2 cellular contexts compared by ENCODE assay signal in the genomic region with DNA sequence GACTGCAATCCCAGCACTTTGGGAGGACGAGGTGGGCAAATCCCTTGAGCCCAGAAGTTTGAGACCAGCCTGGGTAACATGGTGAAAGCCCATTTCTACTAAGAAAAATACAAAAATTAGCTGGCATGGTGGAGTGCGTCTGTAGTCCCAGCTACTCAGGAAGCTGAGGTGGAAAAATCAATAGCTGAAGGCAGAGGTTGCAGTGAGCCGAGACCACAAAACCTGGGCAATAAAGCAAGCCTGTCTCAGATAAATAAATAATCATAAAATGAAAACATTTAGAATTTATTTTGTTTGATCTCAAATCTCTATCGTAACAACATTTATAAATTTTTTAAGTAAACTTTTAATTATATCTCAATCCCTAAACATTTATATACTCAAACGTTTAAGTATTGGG.
TF ChIP-seq lines count a peak whose summit lies in the region.

No MANE protein-coding gene starts in this region.

TF ChIP-seq in WTC11, 78 proteins besides CTCF, POLR2A, EP300 and RAD21 (continued from another document):
- no peak for TF ChIP-seq ZSCAN18 (CRISPR knock-in tag; IDR thresholded peaks at IDR 0.05)
- no peak for TF ChIP-seq ZBTB43 (CRISPR knock-in tag; IDR thresholded peaks at IDR 0.05)
- TF ChIP-seq, protein P1, sequence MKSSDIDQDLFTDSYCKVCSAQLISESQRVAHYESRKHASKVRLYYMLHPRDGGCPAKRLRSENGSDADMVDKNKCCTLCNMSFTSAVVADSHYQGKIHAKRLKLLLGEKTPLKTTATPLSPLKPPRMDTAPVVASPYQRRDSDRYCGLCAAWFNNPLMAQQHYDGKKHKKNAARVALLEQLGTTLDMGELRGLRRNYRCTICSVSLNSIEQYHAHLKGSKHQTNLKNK (CRISPR knock-in tag; IDR thresholded peaks at IDR 0.05) = no peak
- TF ChIP-seq RORB (CRISPR knock-in tag; IDR thresholded peaks at IDR 0.05) = no peak
- TF ChIP-seq JAZF1 (CRISPR knock-in tag; IDR thresholded peaks at IDR 0.05) = no peak
- no peak for TF ChIP-seq GABPB1 (CRISPR knock-in tag; IDR thresholded peaks at IDR 0.05)
- no peak for TF ChIP-seq MYBL2 (CRISPR knock-in tag; IDR thresholded peaks at IDR 0.05)
- TF ChIP-seq, protein P2, sequence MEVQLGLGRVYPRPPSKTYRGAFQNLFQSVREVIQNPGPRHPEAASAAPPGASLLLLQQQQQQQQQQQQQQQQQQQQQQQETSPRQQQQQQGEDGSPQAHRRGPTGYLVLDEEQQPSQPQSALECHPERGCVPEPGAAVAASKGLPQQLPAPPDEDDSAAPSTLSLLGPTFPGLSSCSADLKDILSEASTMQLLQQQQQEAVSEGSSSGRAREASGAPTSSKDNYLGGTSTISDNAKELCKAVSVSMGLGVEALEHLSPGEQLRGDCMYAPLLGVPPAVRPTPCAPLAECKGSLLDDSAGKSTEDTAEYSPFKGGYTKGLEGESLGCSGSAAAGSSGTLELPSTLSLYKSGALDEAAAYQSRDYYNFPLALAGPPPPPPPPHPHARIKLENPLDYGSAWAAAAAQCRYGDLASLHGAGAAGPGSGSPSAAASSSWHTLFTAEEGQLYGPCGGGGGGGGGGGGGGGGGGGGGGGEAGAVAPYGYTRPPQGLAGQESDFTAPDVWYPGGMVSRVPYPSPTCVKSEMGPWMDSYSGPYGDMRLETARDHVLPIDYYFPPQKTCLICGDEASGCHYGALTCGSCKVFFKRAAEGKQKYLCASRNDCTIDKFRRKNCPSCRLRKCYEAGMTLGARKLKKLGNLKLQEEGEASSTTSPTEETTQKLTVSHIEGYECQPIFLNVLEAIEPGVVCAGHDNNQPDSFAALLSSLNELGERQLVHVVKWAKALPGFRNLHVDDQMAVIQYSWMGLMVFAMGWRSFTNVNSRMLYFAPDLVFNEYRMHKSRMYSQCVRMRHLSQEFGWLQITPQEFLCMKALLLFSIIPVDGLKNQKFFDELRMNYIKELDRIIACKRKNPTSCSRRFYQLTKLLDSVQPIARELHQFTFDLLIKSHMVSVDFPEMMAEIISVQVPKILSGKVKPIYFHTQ (CRISPR knock-in tag; IDR thresholded peaks at IDR 0.05) = no peak

TF ChIP-seq in HepG2, 621 proteins besides CTCF, POLR2A, EP300 and RAD21 (continued from another document):
- TF ChIP-seq PRDM4 (CRISPR knock-in tag; IDR thresholded peaks at IDR 0.05; ENCODE audit: borderline replicate concordance) (no peak), ETV5 (CRISPR knock-in tag; IDR thresholded peaks at IDR 0.05; ENCODE audit: borderline replicate concordance) (peak; percentile 51; the same call in 1 of the 2 replicates), AHDC1 (CRISPR knock-in tag; IDR thresholded peaks at IDR 0.05; ENCODE audit: borderline replicate concordance) (peak; percentile 36; the same call in 1 of the 2 replicates), LCORL (IDR thresholded peaks at IDR 0.05) (no peak), LCORL (CRISPR knock-in tag; IDR thresholded peaks at IDR 0.05) (0 out of 2 replicates have a peak, but pooled peaks have one; percentile 28), SNRNP70 (IDR thresholded peaks at IDR 0.05; ENCODE audit: low read depth, low read length) (no peak), GABPA (IDR thresholded peaks at IDR 0.05; ENCODE audit: low read depth, low read length) (no peak), GABPA (CRISPR knock-in tag; IDR thresholded peaks at IDR 0.05; ENCODE audit: low read depth) (no peak), ZNF383 (CRISPR knock-in tag; IDR thresholded peaks at IDR 0.05; ENCODE audit: borderline replicate concordance) (no peak), ZNF773 (CRISPR knock-in tag; IDR thresholded peaks at IDR 0.05; ENCODE audit: borderline replicate concordance) (no peak), SIN3A (IDR thresholded peaks at IDR 0.05; ENCODE audit: borderline replicate concordance, low read depth, low read length) (no peak), BCL6 (CRISPR knock-in tag; IDR thresholded peaks at IDR 0.05) (peak; percentile 76)
- TF ChIP-seq, protein P3, sequence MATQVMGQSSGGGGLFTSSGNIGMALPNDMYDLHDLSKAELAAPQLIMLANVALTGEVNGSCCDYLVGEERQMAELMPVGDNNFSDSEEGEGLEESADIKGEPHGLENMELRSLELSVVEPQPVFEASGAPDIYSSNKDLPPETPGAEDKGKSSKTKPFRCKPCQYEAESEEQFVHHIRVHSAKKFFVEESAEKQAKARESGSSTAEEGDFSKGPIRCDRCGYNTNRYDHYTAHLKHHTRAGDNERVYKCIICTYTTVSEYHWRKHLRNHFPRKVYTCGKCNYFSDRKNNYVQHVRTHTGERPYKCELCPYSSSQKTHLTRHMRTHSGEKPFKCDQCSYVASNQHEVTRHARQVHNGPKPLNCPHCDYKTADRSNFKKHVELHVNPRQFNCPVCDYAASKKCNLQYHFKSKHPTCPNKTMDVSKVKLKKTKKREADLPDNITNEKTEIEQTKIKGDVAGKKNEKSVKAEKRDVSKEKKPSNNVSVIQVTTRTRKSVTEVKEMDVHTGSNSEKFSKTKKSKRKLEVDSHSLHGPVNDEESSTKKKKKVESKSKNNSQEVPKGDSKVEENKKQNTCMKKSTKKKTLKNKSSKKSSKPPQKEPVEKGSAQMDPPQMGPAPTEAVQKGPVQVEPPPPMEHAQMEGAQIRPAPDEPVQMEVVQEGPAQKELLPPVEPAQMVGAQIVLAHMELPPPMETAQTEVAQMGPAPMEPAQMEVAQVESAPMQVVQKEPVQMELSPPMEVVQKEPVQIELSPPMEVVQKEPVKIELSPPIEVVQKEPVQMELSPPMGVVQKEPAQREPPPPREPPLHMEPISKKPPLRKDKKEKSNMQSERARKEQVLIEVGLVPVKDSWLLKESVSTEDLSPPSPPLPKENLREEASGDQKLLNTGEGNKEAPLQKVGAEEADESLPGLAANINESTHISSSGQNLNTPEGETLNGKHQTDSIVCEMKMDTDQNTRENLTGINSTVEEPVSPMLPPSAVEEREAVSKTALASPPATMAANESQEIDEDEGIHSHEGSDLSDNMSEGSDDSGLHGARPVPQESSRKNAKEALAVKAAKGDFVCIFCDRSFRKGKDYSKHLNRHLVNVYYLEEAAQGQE (IDR thresholded peaks at IDR 0.05; ENCODE audit: borderline replicate concordance in 1 of 2, low read depth in 1 of 2, low read length in 2 of 2) = no peak
- TF ChIP-seq, protein P4, sequence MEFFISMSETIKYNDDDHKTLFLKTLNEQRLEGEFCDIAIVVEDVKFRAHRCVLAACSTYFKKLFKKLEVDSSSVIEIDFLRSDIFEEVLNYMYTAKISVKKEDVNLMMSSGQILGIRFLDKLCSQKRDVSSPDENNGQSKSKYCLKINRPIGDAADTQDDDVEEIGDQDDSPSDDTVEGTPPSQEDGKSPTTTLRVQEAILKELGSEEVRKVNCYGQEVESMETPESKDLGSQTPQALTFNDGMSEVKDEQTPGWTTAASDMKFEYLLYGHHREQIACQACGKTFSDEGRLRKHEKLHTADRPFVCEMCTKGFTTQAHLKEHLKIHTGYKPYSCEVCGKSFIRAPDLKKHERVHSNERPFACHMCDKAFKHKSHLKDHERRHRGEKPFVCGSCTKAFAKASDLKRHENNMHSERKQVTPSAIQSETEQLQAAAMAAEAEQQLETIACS (CRISPR knock-in tag; IDR thresholded peaks at IDR 0.05) = no peak
